In the genomic region with DNA sequence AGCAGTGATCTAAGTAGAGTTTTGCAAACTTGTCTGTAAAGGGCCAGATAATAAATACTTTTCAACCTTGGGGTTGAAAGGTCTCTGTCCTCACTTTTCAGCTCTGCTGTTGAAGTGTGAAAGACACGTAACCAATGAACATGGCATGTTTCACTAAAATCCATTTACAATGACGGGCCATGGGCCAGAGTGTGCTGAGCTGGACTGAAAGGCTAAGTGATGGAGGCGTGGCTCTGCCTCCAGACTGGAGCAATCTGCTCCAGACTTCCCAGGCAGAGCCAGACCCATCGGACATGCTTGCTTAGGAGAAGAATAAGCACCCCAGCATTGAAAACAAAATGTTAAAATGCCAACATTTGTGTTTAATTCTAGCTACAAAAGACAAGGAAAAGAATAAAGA, we compare ENCODE assay signal across 20 cellular contexts.
"Had no signal": no experiment of that assay in that cellular context is flagged by ENCODE, and none has a peak within 500 bp of the region (broad histone marks: within the 10 kb centered on the region; RNA-seq: fewer than 3 reads in every experiment).

No MANE protein-coding gene starts in this region.

- H3K4me3 ChIP-seq: body of pancreas, gastroesophageal sphincter, left ventricle myocardium inferior, mucosa of descending colon, SK-N-MC, testis, upper lobe of left lung had no signal

- H3K4me3 Mint-ChIP-seq: activated CD4-positive, alpha-beta memory T cell treated with anti-CD3 and anti-CD28 coated beads for 36 hours; activated naive CD8-positive, alpha-beta T cell treated with anti-CD3 and anti-CD28 coated beads, Interleukin-2, amount 10 ng/mL, durations not matched to agents 7 days and 5 days; immature natural killer cell; naive B cell; neural crest cell; T-helper 2 cell treated with Interferon-gamma antibody and Interleukin-4, amounts not matched to agents 5 μg/mL and 100 μg/mL, for 36 hours had no signal

- H3K27ac ChIP-seq: body of pancreas, gastroesophageal sphincter, left ventricle myocardium inferior, SK-N-MC, testis, upper lobe of left lung had no signal

- ATAC-seq: body of pancreas, gastroesophageal sphincter, mucosa of descending colon had no signal

- DNase-seq: activated CD4-positive, alpha-beta memory T cell treated with anti-CD3 and anti-CD28 coated beads for 36 hours; activated CD4-positive, alpha-beta T cell treated with anti-CD3 and anti-CD28 coated beads for 4 hours; activated effector memory CD4-positive, alpha-beta T cell treated with Interleukin-2 at 50 U/mL for 16 hours; activated naive CD8-positive, alpha-beta T cell treated with anti-CD3 and anti-CD28 coated beads, Interleukin-2, amount 10 ng/mL, durations not matched to agents 7 days and 5 days; activated T-cell treated with anti-CD3 and anti-CD28 coated beads, Interleukin-2, amount 50 U/mL, for 1 hour; body of pancreas; caudate nucleus; immature natural killer cell; kidney glomerular epithelial cell; left ventricle myocardium inferior; mammary epithelial cell; mucosa of descending colon; naive B cell; testis; upper lobe of left lung had no signal

- H3K9me3 Mint-ChIP-seq: activated CD4-positive, alpha-beta memory T cell treated with anti-CD3 and anti-CD28 coated beads for 36 hours; activated naive CD8-positive, alpha-beta T cell treated with anti-CD3 and anti-CD28 coated beads, Interleukin-2, amount 10 ng/mL, durations not matched to agents 7 days and 5 days; immature natural killer cell; naive B cell; neural crest cell; T-helper 2 cell treated with Interferon-gamma antibody and Interleukin-4, amounts not matched to agents 5 μg/mL and 100 μg/mL, for 36 hours had no signal

- H3K27ac Mint-ChIP-seq: activated CD4-positive, alpha-beta memory T cell treated with anti-CD3 and anti-CD28 coated beads for 36 hours; activated naive CD8-positive, alpha-beta T cell treated with anti-CD3 and anti-CD28 coated beads, Interleukin-2, amount 10 ng/mL, durations not matched to agents 7 days and 5 days; progenitor cell of endocrine pancreas; T-helper 2 cell treated with Interferon-gamma antibody and Interleukin-4, amounts not matched to agents 5 μg/mL and 100 μg/mL, for 36 hours had no signal

- H3K4me1 ChIP-seq: body of pancreas, gastroesophageal sphincter, upper lobe of left lung had no signal

- H3K4me1 Mint-ChIP-seq: neural crest cell had no signal

- H3K9me3 ChIP-seq: body of pancreas, gastroesophageal sphincter, left ventricle myocardium inferior, mucosa of descending colon, testis, upper lobe of left lung had no signal

- H3K27me3 ChIP-seq: body of pancreas, gastroesophageal sphincter, testis, upper lobe of left lung had no signal

- H3K27me3 Mint-ChIP-seq: activated CD4-positive, alpha-beta memory T cell treated with anti-CD3 and anti-CD28 coated beads for 36 hours; activated naive CD8-positive, alpha-beta T cell treated with anti-CD3 and anti-CD28 coated beads, Interleukin-2, amount 10 ng/mL, durations not matched to agents 7 days and 5 days; naive B cell; progenitor cell of endocrine pancreas had no signal
